9 cellular contexts compared by ENCODE assay signal in the genomic region with DNA sequence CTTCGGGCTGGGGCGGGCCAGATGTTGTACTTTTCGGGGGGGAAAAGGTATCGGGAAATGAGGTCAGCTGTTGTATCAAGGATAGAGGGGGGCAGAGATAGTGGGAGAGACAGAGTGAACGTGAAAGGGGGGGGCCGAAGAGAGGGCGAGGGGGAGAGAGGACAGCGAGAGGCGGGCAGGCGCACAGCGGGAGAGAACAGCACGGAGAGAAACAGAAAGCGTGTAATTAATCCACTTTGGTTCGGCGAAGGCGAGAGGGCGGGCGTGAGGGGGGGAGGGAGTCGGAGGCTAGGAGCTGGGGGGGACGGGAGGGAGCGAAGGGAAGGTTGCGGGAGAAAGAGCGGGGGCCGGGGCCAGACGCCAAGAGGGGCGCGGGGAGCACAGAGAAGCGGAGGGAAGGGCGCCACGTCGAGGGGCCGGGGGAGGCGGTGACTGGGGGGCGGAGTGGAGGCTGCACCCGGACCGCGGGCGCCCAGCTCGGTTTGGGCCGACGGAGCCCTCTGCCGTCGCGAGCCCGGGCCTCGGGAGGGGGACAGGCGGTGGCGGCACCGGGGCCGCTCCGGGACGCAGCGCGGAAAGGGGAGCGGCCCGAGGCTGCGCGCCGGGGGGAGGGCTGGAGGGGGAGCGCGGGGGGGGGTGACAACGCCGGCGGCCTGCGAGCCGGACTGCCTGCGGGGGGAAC. TPM values are rescaled to one million over a fixed set of nuclear protein-coding genes. Genes with fewer than 3 reads are reported as not detected.
DNase-seq lines count a peak whose midpoint lies in the region; ATAC-seq and TF ChIP-seq lines count a peak whose summit lies in the region.
"Had no signal": no experiment of that assay in that cellular context is flagged by ENCODE, and none has a peak within 500 bp of the region (broad histone marks: within the 10 kb centered on the region; RNA-seq: fewer than 3 reads in every experiment).

No MANE protein-coding gene starts in this region.

- H3K27me3 ChIP-seq in BJ (ENCODE audit: control insufficient read depth, insufficient read depth, low read length), result peaks cover 19% of the 10 kb centered on the region

- POLR2A ChIA-PET in BJ (lab: Charles Lee), result no interaction called here

- H3K36me3 Mint-ChIP-seq in effector memory CD8-positive, alpha-beta T cell (ENCODE audit: insufficient read depth), result no peaks in the 10 kb centered on the region
- H3K36me3 Mint-ChIP-seq in neural crest cell (ENCODE audit: low read depth), result no peaks in the 10 kb centered on the region

- H3K27ac Mint-ChIP-seq in effector memory CD8-positive, alpha-beta T cell, result no peak overlapping the region
- H3K27ac Mint-ChIP-seq in neural crest cell (ENCODE audit: unreplicated experiment), result no peak overlapping the region

- peaks cover 2% of the 10 kb centered on the region for H3K36me3 ChIP-seq in BJ (ENCODE audit: control insufficient read depth, insufficient read depth, low read length)

- CTCF ChIA-PET in BJ (lab: Yijun Ruan, JAX), result interaction anchor here (0.6 to 21.8 kb wide), 7 partner anchors 13 to 425 kb away, joined by 3 to 1066 read pairs (median 5); no protein-coding TSS in a partner anchor

- DNase-seq in BJ (ENCODE audit: low read depth) (no peak), NCI-H2227 (lab: John Stamatoyannopoulos, UW; ENCODE audit: unreplicated experiment) (peak; percentile 80), neural crest cell (ENCODE audit: low read depth, low spot score) (no peak), NOMO-1 treated with dmso at 0.1 percent for 144 hours (lab: John Stamatoyannopoulos, UW; ENCODE audit: unreplicated experiment) (no peak), 8988T (no peak), mucosa of gallbladder (ENCODE audit: low spot score) (no peak), UCSD-AML1 (lab: John Stamatoyannopoulos, UW; ENCODE audit: unreplicated experiment) (no peak)
- no peak for DNase-seq in effector memory CD8-positive, alpha-beta T cell

- peaks cover 0 to 5% of the 10 kb centered on the region in 2 donors for H3K4me1 Mint-ChIP-seq in effector memory CD8-positive, alpha-beta T cell (ENCODE audit: low read depth in 2 of 2)
- no peaks in the 10 kb centered on the region for H3K4me1 Mint-ChIP-seq in neural crest cell

- peaks cover 65 to 81% of the 10 kb centered on the region in 2 donors for H3K27me3 Mint-ChIP-seq in effector memory CD8-positive, alpha-beta T cell
- H3K27me3 Mint-ChIP-seq in neural crest cell (ENCODE audit: low read depth), result peaks cover 76% of the 10 kb centered on the region

- no peaks in the 10 kb centered on the region for H3K9me3 Mint-ChIP-seq in effector memory CD8-positive, alpha-beta T cell
- H3K9me3 Mint-ChIP-seq in neural crest cell, result no peaks in the 10 kb centered on the region

- peak; percentile 42 for ATAC-seq in effector memory CD8-positive, alpha-beta T cell (replicated peaks)

- peak overlapping the region; percentile 53 for H3K4me3 ChIP-seq in BJ (ENCODE audit: low read depth, low read length)

- peak overlapping the region; percentile 77 to 80 for H3K4me3 Mint-ChIP-seq in effector memory CD8-positive, alpha-beta T cell
- H3K4me3 Mint-ChIP-seq in neural crest cell, result peak overlapping the region; percentile 62

- TF ChIP-seq CTCF in BJ (IDR thresholded peaks at IDR 0.05; ENCODE audit: insufficient read depth, low read depth, low read length) (no peak), neural crest cell (conservative IDR thresholded peaks at IDR 0.05) (no peak)

RNA-seq across cellular contexts. Expression of gene IGF2, which starts 0.6 kb away (rescaled TPM):
- 20.3 and 20.4 TPM in 2 replicates for polyA plus RNA-seq in BJ (2011; rRNA removed)
- polyA minus RNA-seq in BJ (2011; rRNA and poly(A)+ RNA removed), result 32.1 and 98.2 TPM in 2 replicates
- 19.0 and 20.1 TPM in 2 replicates for total RNA-seq in neural crest cell
- total RNA-seq in mucosa of gallbladder, result 32.5 TPM

RNA-seq across cellular contexts. Expression of gene INS, which starts 22.4 kb away (rescaled TPM):
- polyA plus RNA-seq in BJ (2011; rRNA removed), result not detected in 2 replicates
- polyA minus RNA-seq in BJ (2011; rRNA and poly(A)+ RNA removed), result not detected in 2 replicates
- total RNA-seq in neural crest cell, result not detected in 2 replicates
- 1.2 TPM for total RNA-seq in mucosa of gallbladder
- total RNA-seq: NCI-H460 had no signal

RNA-seq across cellular contexts. Expression of gene TH, which starts 33.0 kb away (rescaled TPM):
- not detected in 2 replicates for polyA plus RNA-seq in BJ (2011; rRNA removed)
- not detected in 2 replicates for polyA minus RNA-seq in BJ (2011; rRNA and poly(A)+ RNA removed)
- total RNA-seq in neural crest cell (0.61 and 0.68 TPM in 2 replicates), mucosa of gallbladder (2.1 TPM)
- total RNA-seq: NCI-H460 had no signal
